ENCODE assay signal across 30 cellular contexts in the genomic region with DNA sequence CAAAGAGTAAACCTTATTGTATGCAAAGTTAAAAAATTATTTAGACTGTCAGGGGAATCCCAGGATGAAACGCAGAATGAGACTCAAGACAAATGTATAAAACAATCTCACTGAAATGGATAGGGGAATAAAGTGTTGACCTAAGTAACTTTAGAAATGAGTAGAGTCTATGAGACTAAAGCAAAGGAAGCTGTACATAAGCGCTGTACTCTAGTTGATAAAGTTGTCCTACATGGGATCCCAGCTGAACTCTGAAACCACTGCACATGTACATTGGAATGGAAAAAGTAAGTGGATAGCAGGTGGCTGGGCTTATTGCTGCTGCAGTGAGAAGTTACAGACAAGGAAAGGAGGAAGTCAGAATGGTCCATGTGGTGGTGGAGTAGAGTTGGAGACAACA. TPM values are rescaled to one million over a fixed set of nuclear protein-coding genes. Genes with fewer than 3 reads are reported as not detected.
"Had no signal": no experiment of that assay in that cellular context is flagged by ENCODE, and none has a peak within 500 bp of the region (broad histone marks: within the 10 kb centered on the region; RNA-seq: fewer than 3 reads in every experiment).

No MANE protein-coding gene starts in this region.

- H3K27ac ChIP-seq: ascending aorta, cardiac muscle cell, VCaP had no signal

- DNase-seq: activated B cell treated with CpG ODN at 0.5 μM for 24 hours; activated CD4-positive, alpha-beta memory T cell treated with anti-CD3 and anti-CD28 coated beads for 36 hours; activated CD4-positive, alpha-beta T cell treated with anti-CD3 and anti-CD28 coated beads for 4 hours; activated CD4-positive, alpha-beta T cell treated with anti-CD3 and anti-CD28 coated beads, Interleukin-2, amount 10 ng/mL, durations not matched to agents 24 days and 14 days; activated CD4-positive, alpha-beta T cell treated with anti-CD3 and anti-CD28 coated beads, Interleukin-2, amount 50 U/mL, for 1 hour; activated CD4-positive, alpha-beta T cell treated with anti-CD3 and anti-CD28 coated beads, Interleukin-2, amount 50 U/mL, for 4 hours; activated CD4-positive, CD25-positive, alpha-beta regulatory T cell treated with anti-CD3 and anti-CD28 coated beads, Interleukin-2, amount 50 U/mL, for 72 hours; activated CD8-positive, alpha-beta memory T cell treated with anti-CD3 and anti-CD28 coated beads, Interleukin-2, amount 50 U/mL, for 4 hours; activated CD8-positive, alpha-beta T cell treated with anti-CD3 and anti-CD28 coated beads for 36 hours; activated effector memory CD4-positive, alpha-beta T cell treated with anti-CD3 and anti-CD28 coated beads, Interleukin-2, amount 50 U/mL, for 16 hours; activated gamma-delta T cell treated with Interleukin-2 at 50 U/mL for 16 hours; activated naive CD4-positive, alpha-beta T cell; activated naive CD4-positive, alpha-beta T cell treated with anti-CD3 and anti-CD28 coated beads for 36 hours; activated naive CD8-positive, alpha-beta T cell treated with anti-CD3 and anti-CD28 coated beads, Interleukin-2, amount 10 ng/mL, durations not matched to agents 7 days and 5 days; activated naive CD8-positive, alpha-beta T cell treated with anti-CD3 and anti-CD28 coated beads, Interleukin-2, amount 50 U/mL, for 24 hours; activated T-cell treated with anti-CD3 and anti-CD28 coated beads for 4 hours; activated T-cell treated with anti-CD3 and anti-CD28 coated beads, Interleukin-2, amount 50 U/mL, for 1 hour; activated T-cell treated with anti-CD3 and anti-CD28 coated beads, Interleukin-2, amount 50 U/mL, for 4 hours; activated T-cell treated with anti-CD3 and anti-CD28 coated beads, Interleukin-2, amount 50 U/mL, for 72 hours; amygdala; anterior cingulate cortex; central memory CD4-positive, alpha-beta T cell; T-helper 1 cell; T-helper 2 cell; T-helper 9 cell had no signal

- H3K4me3 ChIP-seq: ascending aorta, cardiac muscle cell had no signal

- H3K4me1 ChIP-seq: ascending aorta had no signal

- H3K36me3 ChIP-seq: ascending aorta, cardiac muscle cell had no signal

- ATAC-seq: activated CD8-positive, alpha-beta T cell treated with anti-CD3 and anti-CD28 coated beads for 36 hours; activated naive CD8-positive, alpha-beta T cell treated with anti-CD3 and anti-CD28 coated beads, Interleukin-2, amount 50 U/mL, for 24 hours; activated T-cell treated with anti-CD3 and anti-CD28 coated beads, Interleukin-2, amount 50 U/mL, for 4 hours; activated T-cell treated with anti-CD3 and anti-CD28 coated beads, Interleukin-2, amount 50 U/mL, for 72 hours; activated T-helper 17 cell treated with anti-CD3 and anti-CD28 coated beads, Interleukin-2, amount 50 U/mL, for 72 hours had no signal

RNA-seq across cellular contexts. Expression of a gene that starts 18.7 kb away (rescaled TPM):
- total RNA-seq: activated B cell treated with CpG ODN at 0.5 μM for 24 hours, ascending aorta, bronchial epithelial cell, cardiac muscle cell had no signal
